ENCODE assay signal across 11 cellular contexts in the genomic region with DNA sequence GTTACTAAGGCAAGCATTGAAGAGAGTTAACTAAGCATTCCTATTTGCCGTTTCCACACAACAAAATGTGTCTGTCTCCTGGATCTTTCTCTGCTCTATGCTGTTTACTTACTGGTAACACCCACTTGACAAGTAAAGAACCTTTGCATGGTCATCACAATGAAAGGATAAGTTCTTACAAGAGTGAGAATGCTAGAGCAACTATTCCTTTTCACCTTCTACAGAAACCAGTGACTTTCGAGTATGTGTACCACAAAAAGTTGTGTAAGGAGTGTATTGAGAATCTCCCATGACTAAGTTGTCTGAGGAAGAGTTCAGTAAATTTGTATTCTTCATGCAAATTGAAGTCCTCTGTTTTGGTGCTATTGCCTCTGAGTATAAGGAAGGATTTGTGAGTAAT. TPM values are rescaled to one million over a fixed set of nuclear protein-coding genes. Genes with fewer than 3 reads are reported as not detected.
DNase-seq lines count a peak whose midpoint lies in the region; ATAC-seq, FAIRE-seq and TF ChIP-seq lines count a peak whose summit lies in the region.
"Had no signal": no experiment of that assay in that cellular context is flagged by ENCODE, and none has a peak within 500 bp of the region (broad histone marks: within the 10 kb centered on the region; RNA-seq: fewer than 3 reads in every experiment).

No MANE protein-coding gene starts in this region.

- no peaks in the 10 kb centered on the region for H3K27me3 Mint-ChIP-seq in T-helper 1 cell treated with Interleukin-12 subunit alpha and Interleukin-12 subunit beta and Interleukin-4 antibody, amounts not matched to agents 30 μg/mL and 1 μg/mL, for 36 hours (ENCODE audit: low read depth)
- no peaks in the 10 kb centered on the region for H3K27me3 Mint-ChIP-seq in osteocyte (ENCODE audit: unreplicated experiment)
- H3K27me3 Mint-ChIP-seq in stimulated activated naive B cell treated with anti-CD40 and anti-IgM and Interleukin-4, amounts not matched to agents 10 μg/mL and 1 μg/mL and 100 μg/mL, for 72 hours: no peaks in the 10 kb centered on the region

- peaks cover 65% of the 10 kb centered on the region for H3K4me1 Mint-ChIP-seq in T-helper 1 cell treated with Interleukin-12 subunit alpha and Interleukin-12 subunit beta and Interleukin-4 antibody, amounts not matched to agents 30 μg/mL and 1 μg/mL, for 36 hours (ENCODE audit: low read depth)
- H3K4me1 Mint-ChIP-seq in osteocyte (ENCODE audit: unreplicated experiment): peaks cover 95% of the 10 kb centered on the region
- peaks cover 29 to 57% of the 10 kb centered on the region in 2 donors for H3K4me1 Mint-ChIP-seq in stimulated activated naive B cell treated with anti-CD40 and anti-IgM and Interleukin-4, amounts not matched to agents 10 μg/mL and 1 μg/mL and 100 μg/mL, for 72 hours

- no peak for DNase-seq in T-helper 1 cell
- DNase-seq in bronchial epithelial cell (ENCODE audit: low read depth): peak; percentile 63
- no peak for DNase-seq in osteocyte (ENCODE audit: extremely low spot score, unreplicated experiment)
- DNase-seq in globus pallidus (ENCODE audit: low spot score): no peak
- DNase-seq in stimulated activated naive B cell treated with anti-CD40 and anti-IgM and Interleukin-4, amounts not matched to agents 10 μg/mL and 1 μg/mL and 100 μg/mL, for 72 hours: no peak
- DNase-seq: C1 segment of cervical spinal cord, mucosa of descending colon had no signal

- no peak for TF ChIP-seq CTCF in bronchial epithelial cell (IDR thresholded peaks at IDR 0.05; ENCODE audit: insufficient read depth, low read length, severe bottlenecking)
- TF ChIP-seq CTCF in osteocyte (IDR thresholded peaks at IDR 0.05): no peak

- peaks cover 40% of the 10 kb centered on the region for H3K36me3 Mint-ChIP-seq in T-helper 1 cell treated with Interleukin-12 subunit alpha and Interleukin-12 subunit beta and Interleukin-4 antibody, amounts not matched to agents 30 μg/mL and 1 μg/mL, for 36 hours (ENCODE audit: low read depth)
- H3K36me3 Mint-ChIP-seq in osteocyte (ENCODE audit: unreplicated experiment): peaks cover 62% of the 10 kb centered on the region
- H3K36me3 Mint-ChIP-seq in stimulated activated naive B cell treated with anti-CD40 and anti-IgM and Interleukin-4, amounts not matched to agents 10 μg/mL and 1 μg/mL and 100 μg/mL, for 72 hours: peaks cover 25 to 32% of the 10 kb centered on the region in 2 donors

- no peaks in the 10 kb centered on the region for H3K9me3 Mint-ChIP-seq in T-helper 1 cell treated with Interleukin-12 subunit alpha and Interleukin-12 subunit beta and Interleukin-4 antibody, amounts not matched to agents 30 μg/mL and 1 μg/mL, for 36 hours
- no peaks in the 10 kb centered on the region for H3K9me3 Mint-ChIP-seq in osteocyte (ENCODE audit: unreplicated experiment)
- H3K9me3 Mint-ChIP-seq in stimulated activated naive B cell treated with anti-CD40 and anti-IgM and Interleukin-4, amounts not matched to agents 10 μg/mL and 1 μg/mL and 100 μg/mL, for 72 hours: no peaks in the 10 kb centered on the region

- no peak overlapping the region for H3K4me3 ChIP-seq in bronchial epithelial cell (ENCODE audit: low read depth, low read length)
- H3K4me3 ChIP-seq: mucosa of descending colon had no signal

- peak overlapping the region; percentile 46 for H3K27ac Mint-ChIP-seq in T-helper 1 cell treated with Interleukin-12 subunit alpha and Interleukin-12 subunit beta and Interleukin-4 antibody, amounts not matched to agents 30 μg/mL and 1 μg/mL, for 36 hours
- H3K27ac Mint-ChIP-seq in osteocyte (ENCODE audit: unreplicated experiment): peak overlapping the region; percentile 62
- no peak overlapping the region for H3K27ac Mint-ChIP-seq in stimulated activated naive B cell treated with anti-CD40 and anti-IgM and Interleukin-4, amounts not matched to agents 10 μg/mL and 1 μg/mL and 100 μg/mL, for 72 hours

- peaks cover 9% of the 10 kb centered on the region for H3K36me3 ChIP-seq in bronchial epithelial cell (ENCODE audit: control insufficient read depth, insufficient read depth, low read length)

- H3K4me3 Mint-ChIP-seq in T-helper 1 cell treated with Interleukin-12 subunit alpha and Interleukin-12 subunit beta and Interleukin-4 antibody, amounts not matched to agents 30 μg/mL and 1 μg/mL, for 36 hours: peak overlapping the region; percentile 40
- H3K4me3 Mint-ChIP-seq in osteocyte (ENCODE audit: unreplicated experiment): peak overlapping the region; percentile 64
- H3K4me3 Mint-ChIP-seq in stimulated activated naive B cell treated with anti-CD40 and anti-IgM and Interleukin-4, amounts not matched to agents 10 μg/mL and 1 μg/mL and 100 μg/mL, for 72 hours: no peak overlapping the region

- no peak for FAIRE-seq in bronchial epithelial cell (lab: Jason Lieb, UNC)
- FAIRE-seq: colon had no signal

- H3K27me3 ChIP-seq in bronchial epithelial cell (ENCODE audit: control insufficient read depth, insufficient read depth, low read length): no peaks in the 10 kb centered on the region

- ATAC-seq in HG03442 (IDR thresholded peaks at IDR 0.05; ENCODE audit: unreplicated experiment) (peak; percentile 29), GM18511 (IDR thresholded peaks at IDR 0.05; ENCODE audit: unreplicated experiment) (no peak)
- no peak for ATAC-seq in stimulated activated naive B cell treated with anti-CD40 and anti-IgM and Interleukin-4, amounts not matched to agents 10 μg/mL and 1 μg/mL and 100 μg/mL, for 72 hours (replicated peaks)

RNA-seq across cellular contexts. Expression of a gene that starts 10.8 kb away (rescaled TPM):
- 50.6 and 110 TPM in 2 replicates for total RNA-seq in bronchial epithelial cell
- 152 and 163 TPM in 2 replicates for total RNA-seq in osteocyte

Comparison
In these comparisons a context has a peak if more than half of its experiments do, and no peak if none do; other contexts are left out.
1. H3K4me3 Mint-ChIP-seq: peak in T-helper 1 cell treated with Interleukin-12 subunit alpha and Interleukin-12 subunit beta and Interleukin-4 antibody, amounts not matched to agents 30 μg/mL and 1 μg/mL, for 36 hours (single experiment) and osteocyte (single experiment); none in stimulated activated naive B cell treated with anti-CD40 and anti-IgM and Interleukin-4, amounts not matched to agents 10 μg/mL and 1 μg/mL and 100 μg/mL, for 72 hours (0 of 2).